In genomic region chr20:21510414-21510971, GRCh38 we compare ENCODE assay signal across 9 cellular contexts. TPM values are rescaled to one million over a fixed set of nuclear protein-coding genes. Genes with fewer than 3 reads are reported as not detected.
A peak's percentile ranks its signal among the peaks of the same experiment; 100 is the strongest.
DNase-seq lines count a peak whose midpoint lies in the region; ATAC-seq, FAIRE-seq and TF ChIP-seq lines count a peak whose summit lies in the region.
"Had no signal": no experiment of that assay in that cellular context is flagged by ENCODE, and none has a peak within 500 bp of the region (broad histone marks: within the 10 kb centered on the region; RNA-seq: fewer than 3 reads in every experiment).

No MANE protein-coding gene starts in this region.

- H3K4me2 ChIP-seq in A549: peak overlapping the region; percentile 48; the same call in 1 of the 3 replicates

- WGBS in A549 (ENCODE audit: missing lambda C conversion rate): 86% methylated on average over 31 of the region's 43 CpGs

- no peaks in the 10 kb centered on the region for H3K36me3 ChIP-seq in H7 (replicated peaks; ENCODE audit: control insufficient read depth, insufficient read depth, low read length)
- H3K36me3 ChIP-seq in muscle layer of colon (ENCODE audit: insufficient read depth, low read length): no peaks in the 10 kb centered on the region

- H3K9ac ChIP-seq in muscle layer of colon (ENCODE audit: low read length): no peak overlapping the region

- intact Hi-C loops in dendritic cell treated with granulocyte-macrophage colony-stimulating factor and Interleukin-4, amounts not matched to agents 40 ng/mL and 50 ng/mL, for 4 days (cut with micrococcal nuclease): loop anchor here (5.0 kb wide), 1 partner anchor 113 kb away; the partner anchor contains the start of gene NKX2-4

- no peaks in the 10 kb centered on the region for H3K36me3 Mint-ChIP-seq in dendritic cell treated with granulocyte-macrophage colony-stimulating factor and Interleukin-4, amounts not matched to agents 40 ng/mL and 50 ng/mL, for 4 days (ENCODE audit: low read depth)

- CTCF ChIA-PET in A549 (lab: Yijun Ruan, JAX): interaction anchor here (0.6 to 24.8 kb wide), 6 partner anchors 19 to 674 kb away, joined by 3 to 610 read pairs (median 6); no protein-coding TSS in a partner anchor

- no peak overlapping the region for H3K27ac ChIP-seq in A549
- no peak overlapping the region for H3K27ac ChIP-seq in muscle layer of colon (ENCODE audit: low read depth, low read length)

- no peak for TF ChIP-seq POLR2A in A549 (IDR thresholded peaks at IDR 0.05; ENCODE audit: low read length)

- peaks cover 92% of the 10 kb centered on the region for H3K27me3 Mint-ChIP-seq in dendritic cell treated with granulocyte-macrophage colony-stimulating factor and Interleukin-4, amounts not matched to agents 40 ng/mL and 50 ng/mL, for 4 days

- no peak for TF ChIP-seq EP300 in A549 (IDR thresholded peaks at IDR 0.05)

- TF ChIP-seq RAD21 in A549 (conservative IDR thresholded peaks at IDR 0.05 in 1 of 2, IDR thresholded peaks at IDR 0.05 in 1 of 2): no peak

- H3K4me1 ChIP-seq in A549 (peaks cover 37% of the 10 kb centered on the region), muscle layer of colon (ENCODE audit: insufficient read depth, low read length) (peaks cover 35% of the 10 kb centered on the region)

- DNase-seq in A549 (ENCODE audit: low read depth in 1 of 2, low spot score in 1 of 2) (no peak), H7 (peak; percentile 79), RCC 7860 (ENCODE audit: low spot score) (no peak), NCI-H2171 treated with DMSO at 0.1 percent for 48 hours (lab: John Stamatoyannopoulos, UW) (no peak)
- no peak for DNase-seq in stimulated activated CD4-positive, alpha-beta T cell treated with anti-CD3 and anti-CD28 coated beads, Interleukin-12 subunit alpha, Interleukin-12 subunit beta, amount 100 ng/mL, for 4 hours

- H3K4me1 Mint-ChIP-seq in dendritic cell treated with granulocyte-macrophage colony-stimulating factor and Interleukin-4, amounts not matched to agents 40 ng/mL and 50 ng/mL, for 4 days (ENCODE audit: low read depth): peaks cover 67% of the 10 kb centered on the region

- POLR2A ChIA-PET in A549 (lab: Yijun Ruan, JAX): no interaction called here

- H3K27ac Mint-ChIP-seq in dendritic cell treated with granulocyte-macrophage colony-stimulating factor and Interleukin-4, amounts not matched to agents 40 ng/mL and 50 ng/mL, for 4 days: no peak overlapping the region

- H3K9me3 Mint-ChIP-seq in dendritic cell treated with granulocyte-macrophage colony-stimulating factor and Interleukin-4, amounts not matched to agents 40 ng/mL and 50 ng/mL, for 4 days: no peaks in the 10 kb centered on the region

- H3K4me3 ChIP-seq in A549: no peak overlapping the region
- peak overlapping the region; percentile 0; the same call in 1 of the 2 replicates for H3K4me3 ChIP-seq in H7 (ENCODE audit: insufficient read depth, low read depth, low read length)
- H3K4me3 ChIP-seq in muscle layer of colon (ENCODE audit: low read depth in 1 of 2, low read length in 2 of 2): peak overlapping the region; percentile 26 to 43

- ATAC-seq in A549: no peak
- ATAC-seq in HG02610 (IDR thresholded peaks at IDR 0.05; ENCODE audit: unreplicated experiment): no peak

- peak overlapping the region; percentile 71 for H3K4me3 Mint-ChIP-seq in dendritic cell treated with granulocyte-macrophage colony-stimulating factor and Interleukin-4, amounts not matched to agents 40 ng/mL and 50 ng/mL, for 4 days

- FAIRE-seq in A549 (lab: Jason Lieb, UNC): no peak
- FAIRE-seq in RCC 7860 (lab: Jason Lieb, UNC): no peak

- H3K9me3 ChIP-seq in A549 (no peaks in the 10 kb centered on the region), muscle layer of colon (ENCODE audit: low read length) (no peaks in the 10 kb centered on the region)

- H3K27me3 ChIP-seq in H7 (ENCODE audit: control insufficient read depth, insufficient read depth, low read length) (peaks cover 92% of the 10 kb centered on the region), muscle layer of colon (ENCODE audit: control insufficient read depth in 1 of 2, insufficient read depth in 2 of 2, low read length in 2 of 2) (peaks cover 60 to 89% of the 10 kb centered on the region in 2 donors)

- TF ChIP-seq CTCF in A549 (IDR thresholded peaks at IDR 0.05): no peak

TF ChIP-seq in A549, 52 proteins besides CTCF, POLR2A, EP300 and RAD21:
- no peak for TF ChIP-seq FOXS1 (CRISPR knock-in tag; IDR thresholded peaks at IDR 0.05)
- TF ChIP-seq NR3C1 (IDR thresholded peaks at IDR 0.05): no peak
- no peak for TF ChIP-seq USF2 (IDR thresholded peaks at IDR 0.05)
- TF ChIP-seq NPAS2 (CRISPR knock-in tag; IDR thresholded peaks at IDR 0.05; ENCODE audit: borderline replicate concordance): no peak
- TF ChIP-seq, protein P1, sequence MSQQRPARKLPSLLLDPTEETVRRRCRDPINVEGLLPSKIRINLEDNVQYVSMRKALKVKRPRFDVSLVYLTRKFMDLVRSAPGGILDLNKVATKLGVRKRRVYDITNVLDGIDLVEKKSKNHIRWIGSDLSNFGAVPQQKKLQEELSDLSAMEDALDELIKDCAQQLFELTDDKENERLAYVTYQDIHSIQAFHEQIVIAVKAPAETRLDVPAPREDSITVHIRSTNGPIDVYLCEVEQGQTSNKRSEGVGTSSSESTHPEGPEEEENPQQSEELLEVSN (IDR thresholded peaks at IDR 0.05; ENCODE audit: borderline replicate concordance, low read depth): no peak
- TF ChIP-seq ZC3H11A (IDR thresholded peaks at IDR 0.05): no peak
- no peak for TF ChIP-seq FOSB (CRISPR knock-in tag; IDR thresholded peaks at IDR 0.05)
- TF ChIP-seq SREBF2 (IDR thresholded peaks at IDR 0.05): no peak

RNA-seq across cellular contexts. Expression of gene NKX2-2, which starts 3.4 kb away (rescaled TPM):
- not detected in 2 replicates for polyA plus RNA-seq in A549 (2011; rRNA removed)
- not detected in 2 replicates for polyA plus RNA-seq in A549 (2012; cell fraction: cytosol; rRNA removed)
- polyA plus RNA-seq in A549 (2012; cell fraction: nucleus; rRNA removed): not detected in 2 replicates
- not detected in 3 replicates for polyA plus RNA-seq in A549 (2017; fragmentation: RNase III; extraction: RNeasy Plus Mini Kit Qiagen cat#74134 plus additional on column Dnase treatment)
- polyA minus RNA-seq in A549 (2011; rRNA and poly(A)+ RNA removed): not detected in 2 replicates
- total RNA-seq in H7 (2014; rRNA removed; shearing (Covaris generic)): 0.45 TPM in 1 of 2 replicates, not detected in the other
- total RNA-seq: RPMI7951 had no signal
